Comparison of ENCODE assay signal across 8 cellular contexts in the genomic region with DNA sequence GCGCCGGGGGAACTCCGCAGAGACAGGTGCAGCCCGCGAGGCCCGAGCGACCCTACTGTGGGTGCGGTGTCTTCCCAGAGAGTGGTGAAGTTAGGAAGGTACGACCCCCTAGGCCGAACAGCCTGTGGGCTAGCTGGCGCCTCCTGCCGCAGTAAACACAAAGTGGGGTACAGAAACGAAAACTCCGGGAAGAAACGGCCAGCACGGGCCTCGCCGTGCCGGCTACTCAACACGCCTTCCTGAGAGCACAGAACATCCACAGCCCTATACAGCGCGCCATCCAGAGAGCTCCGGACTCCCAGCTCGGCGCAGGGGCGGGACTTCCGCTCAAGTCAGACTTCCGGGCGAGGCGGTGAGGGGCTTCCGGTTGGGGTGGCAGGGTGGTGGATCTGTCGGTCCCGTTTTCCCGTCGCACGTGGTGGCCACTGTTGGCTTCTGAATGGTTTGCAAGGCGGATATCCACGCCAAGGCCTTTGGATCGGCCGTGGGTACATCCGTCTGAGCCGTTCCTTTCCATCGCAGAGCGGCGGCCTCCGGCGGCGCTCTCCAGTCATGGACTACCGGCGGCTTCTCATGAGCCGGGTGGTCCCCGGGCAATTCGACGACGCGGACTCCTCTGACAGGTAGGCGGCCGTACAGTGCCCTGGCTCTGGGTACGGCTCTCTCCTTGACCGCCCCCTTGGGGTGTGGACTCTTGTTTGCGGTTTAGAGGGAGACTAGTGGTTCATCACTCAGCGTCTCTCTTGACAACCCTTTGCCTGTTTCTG. TPM values are rescaled to one million over a fixed set of nuclear protein-coding genes. Genes with fewer than 3 reads are reported as not detected.
DNase-seq lines count a peak whose midpoint lies in the region; ATAC-seq and TF ChIP-seq lines count a peak whose summit lies in the region.

A gene (minus strand): TSS at position 292 of the 767 bp plus-strand sequence. CDS start 2,569 bp downstream, outside the sequence.
A gene (plus strand): TSS at position 358 of the 767 bp plus-strand sequence. CDS start 195 bp downstream, at position 553.

- intact Hi-C loops in mucosa of descending colon (cut with DNase I, micrococcal nuclease), result loop anchor here in 1 of 2 donors (10.0 kb wide), 1 partner anchor 85 kb away; no protein-coding TSS in a partner anchor

- H3K79me2 ChIP-seq in OCI-LY1 (ENCODE audit: insufficient read depth, low read length), result peaks cover 37% of the 10 kb centered on the region

- H3F3A ChIP-seq in OCI-LY1 (ENCODE audit: insufficient read depth, low read length), result no peaks in the 10 kb centered on the region

- H3K9me3 ChIP-seq in OCI-LY1 (ENCODE audit: low read length) (no peaks in the 10 kb centered on the region), mucosa of descending colon (no peaks in the 10 kb centered on the region)

- no peaks in the 10 kb centered on the region for H3K9me2 ChIP-seq in OCI-LY1 (ENCODE audit: low read depth, low read length)

- no peaks in the 10 kb centered on the region for H4K20me1 ChIP-seq in OCI-LY1 (ENCODE audit: insufficient read depth, low read length)

- DNase-seq in DMS 273 treated with DMSO at 0.1 percent for 48 hours (lab: John Stamatoyannopoulos, UW) (peak; percentile 82), HuH-7 (ENCODE audit: low spot score) (peak; percentile 74), activated T-cell treated with anti-CD3 and anti-CD28 coated beads for 24 hours (ENCODE audit: low read depth) (peak; percentile 94), epithelial cell of prostate (ENCODE audit: low read depth, low spot score) (peak; percentile 79), mucosa of descending colon (peak; percentile 96 to 98 (median 97))
- peak; percentile 87 to 88 for DNase-seq in stimulated activated CD8-positive, alpha-beta memory T cell treated with anti-CD3 and anti-CD28 coated beads, Interleukin-4, amount 100 ng/mL, for 1 hour (ENCODE audit: low read depth in 2 of 2, low spot score in 1 of 2)

- H3K36me3 ChIP-seq in OCI-LY1 (ENCODE audit: insufficient read depth, low read length) (peaks cover 22% of the 10 kb centered on the region), mucosa of descending colon (ENCODE audit: low read depth) (no peaks in the 10 kb centered on the region)

- H3K4me3 ChIP-seq in OCI-LY1 (ENCODE audit: low read depth, low read length, poor library complexity, severe bottlenecking) (peak within 1 kb of the TSS; percentile 91), mucosa of descending colon (peak within 1 kb of the TSS; percentile 54)

- H2AFZ ChIP-seq in OCI-LY1 (ENCODE audit: low read length), result 0 out of 2 replicates have a peak within 1 kb of the TSS, but pooled peaks have one; percentile 38

- peak within 1 kb of the TSS; percentile 85 for H3K4me2 ChIP-seq in OCI-LY1 (ENCODE audit: low read length)

- peak; percentile 25; the same call in 1 of the 2 replicates for TF ChIP-seq CTCF in OCI-LY1 (IDR thresholded peaks at IDR 0.05; ENCODE audit: low read length)
- TF ChIP-seq CTCF in mucosa of descending colon (IDR thresholded peaks at IDR 0.05), result no peak

- peak; percentile 97 for ATAC-seq in GM21526 (IDR thresholded peaks at IDR 0.05; ENCODE audit: low FRiP score, unreplicated experiment)
- peak; percentile 99 for ATAC-seq in mucosa of descending colon

- peak within 1 kb of the TSS; percentile 73 for H3K27ac ChIP-seq in OCI-LY1 (ENCODE audit: low read depth, low read length, poor library complexity, severe bottlenecking)
- H3K27ac ChIP-seq in epithelial cell of prostate, result peak within 1 kb of the TSS; percentile 90

- H3K9ac ChIP-seq in OCI-LY1 (ENCODE audit: low read length), result peak within 1 kb of the TSS; percentile 88

- H3K27me3 ChIP-seq in OCI-LY1 (ENCODE audit: insufficient read depth, low read length), result no peaks in the 10 kb centered on the region

- H3K4me1 ChIP-seq in OCI-LY1 (ENCODE audit: insufficient read depth, low read length, severe bottlenecking), result peaks cover 26% of the 10 kb centered on the region
- peaks cover 19% of the 10 kb centered on the region for H3K4me1 ChIP-seq in mucosa of descending colon (ENCODE audit: low read depth)

RNA-seq across cellular contexts. Expression of the first gene that starts in this region (rescaled TPM):
- total RNA-seq in mucosa of descending colon, result under 1 TPM in 1 of 3 donors, not detected in 2; 0.09 TPM

RNA-seq across cellular contexts. Expression of the second gene that starts in this region (rescaled TPM):
- 10 to 100 TPM; 12.1 to 19.8 (median 15.0) TPM for total RNA-seq in mucosa of descending colon

Comparison
In these comparisons a context has a peak if more than half of its experiments do, and no peak if none do; other contexts are left out.
1. Peak in every context shown above with its lines: DNase-seq, ATAC-seq, H3K4me3 ChIP-seq and H3K27ac ChIP-seq.